1 cellular context compared by ENCODE assay signal in the genomic region with DNA sequence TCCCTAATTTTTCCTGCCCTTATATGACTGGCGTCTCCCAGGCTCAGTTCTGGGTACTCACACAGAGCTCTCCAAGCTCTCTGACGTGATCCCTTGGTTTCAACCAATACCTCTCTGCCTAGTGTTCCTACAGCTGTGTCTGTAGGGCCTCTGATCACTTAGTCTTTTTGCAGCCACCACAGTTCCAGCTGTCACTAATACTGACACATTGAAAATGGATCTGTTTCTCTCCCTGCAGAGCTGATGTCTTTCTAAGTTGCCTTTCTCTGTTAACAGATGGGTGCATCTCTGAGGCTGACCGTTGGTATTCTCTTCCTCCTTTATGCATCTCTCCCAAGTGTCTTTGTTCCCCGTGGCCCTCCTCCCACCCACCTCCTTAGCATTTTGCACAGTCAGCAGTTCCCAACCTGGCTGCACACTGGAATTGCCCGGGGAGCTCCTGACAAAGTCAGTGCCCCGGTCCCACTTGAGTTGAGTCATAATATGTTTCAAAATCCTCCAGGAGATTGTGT.
TF ChIP-seq lines count a peak whose summit lies in the region.

No MANE protein-coding gene starts in this region.

TF ChIP-seq in HEK293, 187 proteins besides CTCF, POLR2A, EP300 and RAD21 (continued from another document):
- TF ChIP-seq, protein P1, sequence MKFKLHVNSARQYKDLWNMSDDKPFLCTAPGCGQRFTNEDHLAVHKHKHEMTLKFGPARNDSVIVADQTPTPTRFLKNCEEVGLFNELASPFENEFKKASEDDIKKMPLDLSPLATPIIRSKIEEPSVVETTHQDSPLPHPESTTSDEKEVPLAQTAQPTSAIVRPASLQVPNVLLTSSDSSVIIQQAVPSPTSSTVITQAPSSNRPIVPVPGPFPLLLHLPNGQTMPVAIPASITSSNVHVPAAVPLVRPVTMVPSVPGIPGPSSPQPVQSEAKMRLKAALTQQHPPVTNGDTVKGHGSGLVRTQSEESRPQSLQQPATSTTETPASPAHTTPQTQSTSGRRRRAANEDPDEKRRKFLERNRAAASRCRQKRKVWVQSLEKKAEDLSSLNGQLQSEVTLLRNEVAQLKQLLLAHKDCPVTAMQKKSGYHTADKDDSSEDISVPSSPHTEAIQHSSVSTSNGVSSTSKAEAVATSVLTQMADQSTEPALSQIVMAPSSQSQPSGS (tag by site-specific recombination; IDR thresholded peaks at IDR 0.05; ENCODE audit: low read depth): no peak
- TF ChIP-seq ZNF155 (tag by site-specific recombination; IDR thresholded peaks at IDR 0.05) (no peak), EGR2 (tag by site-specific recombination; IDR thresholded peaks at IDR 0.05; ENCODE audit: low read depth) (peak; percentile 11; the same call in 1 of the 2 replicates), ZBTB17 (tag by site-specific recombination; IDR thresholded peaks at IDR 0.05) (peak; percentile 71)
TF ChIP-seq in HEK293: peak in this region for 13.
